ENCODE assay signal across 21 cellular contexts in the genomic region with DNA sequence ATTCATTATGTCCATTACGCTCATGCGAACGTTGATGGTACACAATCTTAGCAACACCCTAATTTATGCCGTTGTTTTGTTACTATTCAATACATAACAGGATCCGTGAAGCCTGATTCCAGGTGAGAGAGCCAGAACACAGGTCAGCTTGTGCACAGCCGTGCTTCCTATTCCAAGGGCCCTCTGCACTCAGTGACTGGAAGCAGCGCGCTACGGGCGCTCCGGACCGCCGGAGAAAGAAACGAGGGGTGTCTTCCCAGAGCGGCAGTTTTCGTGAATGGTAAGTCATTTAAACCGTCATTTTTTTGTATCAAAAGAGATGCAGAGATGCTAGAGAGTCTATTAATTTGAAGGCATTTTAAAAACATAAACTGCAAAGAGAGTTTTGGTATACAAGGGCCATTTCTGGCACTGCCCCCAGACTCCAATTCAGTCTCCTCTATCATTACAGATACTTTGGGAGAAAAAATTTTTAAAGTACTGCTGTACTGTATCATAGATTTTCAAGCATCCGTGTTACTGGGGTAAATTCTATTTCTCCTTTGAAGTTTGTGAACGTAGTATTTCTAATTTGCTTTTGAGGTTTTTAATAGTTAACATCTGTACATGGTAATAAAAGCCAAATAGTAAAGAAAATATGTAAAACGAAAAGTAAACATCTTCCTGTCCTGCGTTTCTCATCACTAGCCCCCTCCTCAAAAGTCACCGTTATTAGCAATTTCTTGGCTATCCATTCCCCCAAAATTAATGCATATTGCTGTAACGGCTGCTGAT. TPM values are rescaled to one million over a fixed set of nuclear protein-coding genes. Genes with fewer than 3 reads are reported as not detected.
DNase-seq lines count a peak whose midpoint lies in the region; ATAC-seq, FAIRE-seq and TF ChIP-seq lines count a peak whose summit lies in the region.
"Had no signal": no experiment of that assay in that cellular context is flagged by ENCODE, and none has a peak within 500 bp of the region (broad histone marks: within the 10 kb centered on the region; RNA-seq: fewer than 3 reads in every experiment).

No MANE protein-coding gene starts in this region.

- no peaks in the 10 kb centered on the region for H3K9me3 ChIP-seq in K562 (replicated peaks; ENCODE audit: control insufficient read depth, insufficient read depth, low read depth, low read length)
- H3K9me3 ChIP-seq: A549, BLaER1, HAP-1 had no signal

- TF ChIP-seq POLR2A in K562 (conservative IDR thresholded peaks at IDR 0.05) = no peak

- DNase-seq in NCI-H2227 (lab: John Stamatoyannopoulos, UW; ENCODE audit: unreplicated experiment) (peak; percentile 37), NCI-H2227 treated with DMSO at 0.1 percent for 48 hours (lab: John Stamatoyannopoulos, UW) (no peak), NCI-H69 (lab: John Stamatoyannopoulos, UW) (peak; percentile 16), K562 (ENCODE audit: extremely low read depth in 1 of 4, low spot score in 3 of 4) (no peak), AG20443 (ENCODE audit: low spot score) (no peak), NCI-H2171 (lab: John Stamatoyannopoulos, UW) (no peak)
- no peak for DNase-seq in activated CD4-positive, alpha-beta memory T cell treated with anti-CD3 and anti-CD28 coated beads, Interleukin-2, amount 10 ng/mL, durations not matched to agents 7 days and 5 days
- DNase-seq: CD4-positive, alpha-beta memory T cell; DMS153; DMS79; GF-D8; KBM-7 had no signal

- peaks cover 0 to 4% of the 10 kb centered on the region in 2 experiments; a peak in 3 of 5 replicates for H3K27me3 ChIP-seq in K562 (ENCODE audit: control insufficient read depth in 2 of 2, insufficient read depth in 2 of 2, low read length in 2 of 2)
- H3K27me3 ChIP-seq: BLaER1 had no signal

- no peak overlapping the region for H3K27ac Mint-ChIP-seq in activated CD4-positive, alpha-beta memory T cell treated with anti-CD3 and anti-CD28 coated beads, Interleukin-2, amount 10 ng/mL, durations not matched to agents 7 days and 5 days
- H3K27ac Mint-ChIP-seq: CD4-positive, alpha-beta memory T cell had no signal

- no peak overlapping the region for H3K27ac ChIP-seq in K562 (ENCODE audit: extremely low read depth, low read depth, low read length)
- H3K27ac ChIP-seq: 22Rv1, A549, BLaER1, GM23248, HL-60 had no signal

- no peak for FAIRE-seq in K562 (lab: Jason Lieb, UNC)
- FAIRE-seq: A549, GM19239, HTR-8/SVneo had no signal

- peaks cover 2% of the 10 kb centered on the region for H3K9me1 ChIP-seq in K562 (ENCODE audit: control insufficient read depth, insufficient read depth, low read length)

- TF ChIP-seq RAD21 in K562 (CRISPR knock-in tag; conservative IDR thresholded peaks at IDR 0.05 in 1 of 2, IDR thresholded peaks at IDR 0.05 in 1 of 2) = no peak

- H3K4me1 Mint-ChIP-seq in activated CD4-positive, alpha-beta memory T cell treated with anti-CD3 and anti-CD28 coated beads, Interleukin-2, amount 10 ng/mL, durations not matched to agents 7 days and 5 days = peaks cover 10% of the 10 kb centered on the region

- H3K9me3 Mint-ChIP-seq in activated CD4-positive, alpha-beta memory T cell treated with anti-CD3 and anti-CD28 coated beads, Interleukin-2, amount 10 ng/mL, durations not matched to agents 7 days and 5 days = no peaks in the 10 kb centered on the region
- H3K9me3 Mint-ChIP-seq: CD4-positive, alpha-beta memory T cell had no signal

- POLR2A ChIA-PET in K562 (lab: Yijun Ruan, JAX) = no interaction called here
- POLR2A ChIA-PET in activated CD4-positive, alpha-beta memory T cell treated with anti-CD3 and anti-CD28 coated beads, Interleukin-2, amount 10 ng/mL, durations not matched to agents 7 days and 5 days (lab: Charles Lee) = no interaction called here

- H4K20me1 ChIP-seq in K562 (replicated peaks; ENCODE audit: control insufficient read depth, insufficient read depth, low read length) = peaks cover 9% of the 10 kb centered on the region

- peaks cover 11% of the 10 kb centered on the region for H3K27me3 Mint-ChIP-seq in activated CD4-positive, alpha-beta memory T cell treated with anti-CD3 and anti-CD28 coated beads, Interleukin-2, amount 10 ng/mL, durations not matched to agents 7 days and 5 days
- H3K27me3 Mint-ChIP-seq: CD4-positive, alpha-beta memory T cell had no signal

- no peak overlapping the region for H2AFZ ChIP-seq in K562 (ENCODE audit: low read depth, low read length)
- H2AFZ ChIP-seq: GM23248 had no signal

- H3K4me3 ChIP-seq in K562 = no peak overlapping the region
- H3K4me3 ChIP-seq: A549, BLaER1, GM23248, HAP-1 had no signal

- no peak overlapping the region for H3K4me2 ChIP-seq in K562 (ENCODE audit: insufficient read depth, low read length)
- H3K4me2 ChIP-seq: BLaER1 had no signal

- TF ChIP-seq EP300 in K562 (IDR thresholded peaks at IDR 0.05; ENCODE audit: low read length) = no peak

- CTCF ChIA-PET in K562 (lab: Yijun Ruan, JAX; ENCODE audit: low intra/inter-chr PET ratio) = no interaction called here
- CTCF ChIA-PET in activated CD4-positive, alpha-beta memory T cell treated with anti-CD3 and anti-CD28 coated beads, Interleukin-2, amount 10 ng/mL, durations not matched to agents 7 days and 5 days (lab: Charles Lee) = interaction anchor here (7.2 kb wide), 1 partner anchor 8 kb away, joined by 53 read pairs; no protein-coding TSS in a partner anchor

- no TSS peak for BruUV-seq in K562 (replicated peaks; lab: Mats Ljungman, UMichigan)

- no peak for ATAC-seq in K562
- ATAC-seq: A549 had no signal

- intact Hi-C loops in K562 (cut with micrococcal nuclease) = no loop called here

- H3K36me3 ChIP-seq in K562 (ENCODE audit: control insufficient read depth, insufficient read depth, low read length) = peaks cover 18% of the 10 kb centered on the region

- peaks cover 0 to 8% of the 10 kb centered on the region in 2 experiments; a peak in 2 of 5 replicates for H3K4me1 ChIP-seq in K562 (replicated peaks in 1 of 2; ENCODE audit: control insufficient read depth in 2 of 2, insufficient read depth in 2 of 2, low read length in 2 of 2)

- no peak for TF ChIP-seq CTCF in K562 (IDR thresholded peaks at IDR 0.05 in 2 of 3, conservative IDR thresholded peaks at IDR 0.05 in 1 of 3; ENCODE audit: insufficient read depth in 2 of 3, low read depth in 1 of 3, low read length in 3 of 3)

- peaks cover 17% of the 10 kb centered on the region for H3K36me3 Mint-ChIP-seq in activated CD4-positive, alpha-beta memory T cell treated with anti-CD3 and anti-CD28 coated beads, Interleukin-2, amount 10 ng/mL, durations not matched to agents 7 days and 5 days (ENCODE audit: low read depth)

- 30% methylated on average over 23 of the region's 23 CpGs for WGBS in K562 (ENCODE audit: insufficient coverage, low coverage, missing lambda C conversion rate)

- H3K4me3 Mint-ChIP-seq in activated CD4-positive, alpha-beta memory T cell treated with anti-CD3 and anti-CD28 coated beads, Interleukin-2, amount 10 ng/mL, durations not matched to agents 7 days and 5 days = no peak overlapping the region
- H3K4me3 Mint-ChIP-seq: CD14-positive monocyte; CD4-positive, alpha-beta memory T cell had no signal

- in situ Hi-C loops in K562 (cut with MboI) = no loop called here

- no peak overlapping the region for H3K9ac ChIP-seq in K562 (ENCODE audit: insufficient read depth in 1 of 2, low read depth in 2 of 2, low read length in 2 of 2)
- H3K9ac ChIP-seq: BLaER1, GM23248 had no signal

- H3K79me2 ChIP-seq in K562 (ENCODE audit: control insufficient read depth, insufficient read depth, low read length) = peaks cover 5% of the 10 kb centered on the region

TF ChIP-seq in K562, 482 proteins besides CTCF, POLR2A, EP300 and RAD21:
- TF ChIP-seq CBX2 (IDR thresholded peaks at IDR 0.05; ENCODE audit: insufficient read depth, low read length, poor library complexity, severe bottlenecking) (peak; percentile 90), CBX8 (IDR thresholded peaks at IDR 0.05; ENCODE audit: borderline replicate concordance, extremely low read depth, low read depth, low read length, poor library complexity, severe bottlenecking) (peak; percentile 76), FOXP4 (CRISPR knock-in tag; IDR thresholded peaks at IDR 0.05; ENCODE audit: borderline replicate concordance) (no peak), ZFP36 (IDR thresholded peaks at IDR 0.05; ENCODE audit: low read depth, low read length, partially characterized antibody) (peak; percentile 13)
TF ChIP-seq in K562: peak in this region for 3.

RNA-seq across cellular contexts. Expression of gene SLC25A5, which starts 6.6 kb away (rescaled TPM):
- total RNA-seq in K562 (2011; cell fraction: chromatin; rRNA removed; ENCODE audit: low replicate concordance) = 103 and 142 TPM in 2 replicates
- 130 and 151 TPM in 2 replicates for total RNA-seq in K562 (2011; cell fraction: nucleolus; rRNA removed)
- 173 and 218 TPM in 2 replicates for total RNA-seq in K562 (2011; cell fraction: nucleoplasm; rRNA removed)
- total RNA-seq in K562 (2014; rRNA removed) = 460 and 470 TPM in 2 replicates
- 493 and 498 TPM in 2 replicates for total RNA-seq in K562 (2014; rRNA removed; fragmentation: Illumina TruSeq; extraction: Trizol)
- total RNA-seq in K562 (2015; rRNA removed; fragmentation: Illumina TruSeq; extraction: Trizol) = 478 and 489 TPM in 2 replicates
- 762 and 796 TPM in 2 replicates for total RNA-seq in K562 (2021)
- polyA plus RNA-seq in K562 (2011; rRNA removed) = 499 and 591 TPM in 2 replicates
- polyA plus RNA-seq in K562 (2011; cell fraction: cytosol; rRNA removed) = 1,022 and 1,125 TPM in 2 replicates
- 386 and 505 TPM in 2 replicates for polyA plus RNA-seq in K562 (2011; cell fraction: nucleus; rRNA removed)
- 1,005 and 1,059 TPM in 2 replicates for polyA plus RNA-seq in K562 (2012)
- polyA plus RNA-seq in K562 (2014; fragmentation: Illumina TruSeq; extraction: Trizol) = 649 and 665 TPM in 2 replicates
- polyA plus RNA-seq in K562 (2014; fragmentation: Nextera tagmentation; extraction: Ambion mirVana) = 1,000 to 10,000 TPM; 3,491 to 5,247 TPM
- 596 and 629 TPM in 2 replicates for polyA plus RNA-seq in K562 (2014; rRNA removed)
- polyA minus RNA-seq in K562 (2011; rRNA and poly(A)+ RNA removed) = 714 and 717 TPM in 2 replicates
- polyA minus RNA-seq in K562 (2011; cell fraction: cytosol; rRNA and poly(A)+ RNA removed) = 498 and 579 TPM in 2 replicates
- 44.0 and 102 TPM in 2 replicates for polyA minus RNA-seq in K562 (2011; cell fraction: nucleus; rRNA and poly(A)+ RNA removed)
- total RNA-seq in activated CD4-positive, alpha-beta memory T cell treated with anti-CD3 and anti-CD28 coated beads, Interleukin-2, amount 10 ng/mL, durations not matched to agents 7 days and 5 days = 100 to 1,000 TPM; 403 TPM

Comparison
In these comparisons a context has a peak if more than half of its experiments do, and no peak if none do; other contexts are left out.
1. DNase-seq: peak in NCI-H2227 (single experiment) and NCI-H69 (single experiment); none in NCI-H2227 treated with DMSO at 0.1 percent for 48 hours (single experiment), K562 (0 of 4), AG20443 (single experiment), activated CD4-positive, alpha-beta memory T cell treated with anti-CD3 and anti-CD28 coated beads, Interleukin-2, amount 10 ng/mL, durations not matched to agents 7 days and 5 days (single experiment) and NCI-H2171 (single experiment).